8 cellular contexts compared by ENCODE assay signal in the genomic region with DNA sequence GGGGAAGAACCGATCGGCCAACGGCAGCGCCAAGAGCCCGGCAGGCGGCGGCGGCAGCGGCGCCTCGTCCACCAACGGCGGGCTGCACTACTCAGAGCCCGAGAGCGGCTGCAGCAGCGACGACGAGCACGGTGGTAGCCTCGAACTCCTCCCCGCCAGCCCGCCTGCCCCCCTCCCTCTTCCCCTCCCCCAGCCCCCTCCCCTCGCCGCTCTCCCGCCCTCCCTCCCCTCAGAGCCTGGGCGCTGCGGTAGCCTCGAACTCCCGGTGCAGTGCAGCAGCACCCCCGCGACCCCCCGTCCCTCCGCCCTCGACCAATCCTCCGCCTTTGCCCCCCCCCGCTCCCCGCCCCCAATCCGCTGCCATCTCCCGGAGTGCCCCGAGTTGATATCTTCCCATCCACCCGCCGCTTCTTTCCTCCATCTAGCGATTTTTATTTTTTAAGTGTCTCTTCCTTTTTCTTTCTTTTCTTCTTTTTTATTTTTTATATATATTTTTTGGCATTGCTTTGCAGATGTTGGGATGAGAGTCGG. TPM values are rescaled to one million over a fixed set of nuclear protein-coding genes. Genes with fewer than 3 reads are reported as not detected.
DNase-seq lines count a peak whose midpoint lies in the region; ATAC-seq and TF ChIP-seq lines count a peak whose summit lies in the region.

No MANE protein-coding gene starts in this region.

- peaks cover 21% of the 10 kb centered on the region for H3K36me3 Mint-ChIP-seq in CD8-positive, alpha-beta T cell
- peaks cover 12% of the 10 kb centered on the region for H3K36me3 Mint-ChIP-seq in activated CD4-positive, alpha-beta memory T cell treated with anti-CD3 and anti-CD28 coated beads for 36 hours
- peaks cover 0 to 4% of the 10 kb centered on the region in 2 donors for H3K36me3 Mint-ChIP-seq in naive B cell

- DNase-seq in CD8-positive, alpha-beta T cell = peak in 4 of 7 experiments; percentile 42 to 72 (median 54)
- DNase-seq in NCI-H1092 (lab: John Stamatoyannopoulos, UW) = peak; percentile 78
- peak; percentile 68 for DNase-seq in activated CD4-positive, alpha-beta memory T cell treated with anti-CD3 and anti-CD28 coated beads for 36 hours
- peak; percentile 37 for DNase-seq in esophagus squamous epithelium (lab: John Stamatoyannopoulos, UW)
- no peak for DNase-seq in naive B cell
- peak; percentile 54 to 64 for DNase-seq in thyroid gland

- H3K4me3 ChIP-seq in CD8-positive, alpha-beta T cell (ENCODE audit: low read depth, low read length) = peak overlapping the region; percentile 88
- H3K4me3 ChIP-seq in esophagus squamous epithelium (peak overlapping the region; percentile 94 to 97 (median 96)), thyroid gland (replicated peaks in 1 of 3) (peak overlapping the region in 2 of 3 donors; percentile 97 to 98)

- ATAC-seq in CD8-positive, alpha-beta T cell = peak; percentile 24
- ATAC-seq in GM19351 (IDR thresholded peaks at IDR 0.05; ENCODE audit: unreplicated experiment) (peak; percentile 11), naive B cell (ENCODE audit: low read depth in 2 of 2) (peak; percentile 24 to 28), GM19463 (IDR thresholded peaks at IDR 0.05; ENCODE audit: unreplicated experiment) (no peak)

- CTCF ChIA-PET in CD8-positive, alpha-beta T cell (lab: Charles Lee) = no interaction called here
- CTCF ChIA-PET in activated CD4-positive, alpha-beta memory T cell treated with anti-CD3 and anti-CD28 coated beads for 36 hours (lab: Charles Lee) = interaction anchor here (1.2 to 1.8 kb wide), 2 partner anchors 22 to 255 kb away, joined by 3 to 4 read pairs; no protein-coding TSS in a partner anchor

- H3K27me3 ChIP-seq in CD8-positive, alpha-beta T cell (ENCODE audit: insufficient read depth, low read length) = no peaks in the 10 kb centered on the region
- no peaks in the 10 kb centered on the region for H3K27me3 ChIP-seq in esophagus squamous epithelium
- no peaks in the 10 kb centered on the region for H3K27me3 ChIP-seq in thyroid gland

- WGBS in esophagus squamous epithelium, 2 donors = 0% methylated on average over 4 to 10 of the region's 44 CpGs
- 0 to 1% methylated on average over 23 to 29 of the region's 44 CpGs for WGBS in thyroid gland, 2 donors

- H3K27ac ChIP-seq in CD8-positive, alpha-beta T cell (ENCODE audit: low read depth, low read length) = peak overlapping the region; percentile 80
- peak overlapping the region; percentile 92 to 100 (median 100) for H3K27ac ChIP-seq in esophagus squamous epithelium
- peak overlapping the region; percentile 98 to 99 (median 99) for H3K27ac ChIP-seq in thyroid gland

- H3K4me1 ChIP-seq in CD8-positive, alpha-beta T cell (ENCODE audit: insufficient read depth, low read length) = peaks cover 20% of the 10 kb centered on the region
- H3K4me1 ChIP-seq in esophagus squamous epithelium (peaks cover 10 to 44% (median 16%) of the 10 kb centered on the region in 3 donors), thyroid gland (peaks cover 16 to 19% of the 10 kb centered on the region in 2 donors)

- no peaks in the 10 kb centered on the region for H3K36me3 ChIP-seq in CD8-positive, alpha-beta T cell (ENCODE audit: insufficient read depth, low read length)
- H3K36me3 ChIP-seq in esophagus squamous epithelium (peaks cover 0 to 23% (median 2%) of the 10 kb centered on the region in 3 donors), thyroid gland (no peaks in the 10 kb centered on the region)

- intact Hi-C loops in CD8-positive, alpha-beta T cell (cut with DNase I, micrococcal nuclease) = loop anchor here (1.0 to 10.0 kb wide), 14 partner anchors 30 to 1755 kb away; a partner anchor contains a TSS
- intact Hi-C loops in activated CD4-positive, alpha-beta memory T cell treated with anti-CD3 and anti-CD28 coated beads for 36 hours (cut with micrococcal nuclease) = loop anchor here (1.0 to 10.0 kb wide), 12 partner anchors 22 to 925 kb away; a partner anchor contains a TSS
- intact Hi-C loops in esophagus squamous epithelium (cut with DNase I) = no loop called here
- intact Hi-C loops in thyroid gland (cut with DNase I) = loop anchor here (5.0 kb wide), 1 partner anchor 123 kb away; no protein-coding TSS in a partner anchor

- no peak for TF ChIP-seq CTCF in CD8-positive, alpha-beta T cell (IDR thresholded peaks at IDR 0.05)
- TF ChIP-seq CTCF in esophagus squamous epithelium (IDR thresholded peaks at IDR 0.05) = peak in 1 of 6 experiments; percentile 3
- no peak for TF ChIP-seq CTCF in thyroid gland (IDR thresholded peaks at IDR 0.05)

- no peaks in the 10 kb centered on the region for H3K27me3 Mint-ChIP-seq in CD8-positive, alpha-beta T cell (ENCODE audit: low read depth)
- no peaks in the 10 kb centered on the region for H3K27me3 Mint-ChIP-seq in activated CD4-positive, alpha-beta memory T cell treated with anti-CD3 and anti-CD28 coated beads for 36 hours
- no peaks in the 10 kb centered on the region for H3K27me3 Mint-ChIP-seq in naive B cell

- POLR2A ChIA-PET in CD8-positive, alpha-beta T cell (lab: Charles Lee) = no interaction called here
- POLR2A ChIA-PET in activated CD4-positive, alpha-beta memory T cell treated with anti-CD3 and anti-CD28 coated beads for 36 hours (lab: Charles Lee) = interaction anchor here (0.6 to 1.0 kb wide), 2 partner anchors 21 to 22 kb away, joined by 3 to 6 read pairs; no protein-coding TSS in a partner anchor

- peak overlapping the region; percentile 89 for H3K27ac Mint-ChIP-seq in CD8-positive, alpha-beta T cell
- H3K27ac Mint-ChIP-seq in activated CD4-positive, alpha-beta memory T cell treated with anti-CD3 and anti-CD28 coated beads for 36 hours = peak overlapping the region; percentile 86
- H3K27ac Mint-ChIP-seq in naive B cell = peak overlapping the region; percentile 83 to 96 (median 91)

- no peaks in the 10 kb centered on the region for H3K9me3 ChIP-seq in CD8-positive, alpha-beta T cell (ENCODE audit: low read length)
- H3K9me3 ChIP-seq in esophagus squamous epithelium (no peaks in the 10 kb centered on the region), thyroid gland (no peaks in the 10 kb centered on the region)

- no peak for TF ChIP-seq POLR2A in esophagus squamous epithelium (IDR thresholded peaks at IDR 0.05)
- no peak for TF ChIP-seq POLR2A in thyroid gland (IDR thresholded peaks at IDR 0.05)

- no peaks in the 10 kb centered on the region for H3K9me3 Mint-ChIP-seq in CD8-positive, alpha-beta T cell
- no peaks in the 10 kb centered on the region for H3K9me3 Mint-ChIP-seq in activated CD4-positive, alpha-beta memory T cell treated with anti-CD3 and anti-CD28 coated beads for 36 hours
- no peaks in the 10 kb centered on the region for H3K9me3 Mint-ChIP-seq in naive B cell

- peak overlapping the region; percentile 95 for H3K4me3 Mint-ChIP-seq in CD8-positive, alpha-beta T cell
- peak overlapping the region; percentile 83 for H3K4me3 Mint-ChIP-seq in activated CD4-positive, alpha-beta memory T cell treated with anti-CD3 and anti-CD28 coated beads for 36 hours
- H3K4me3 Mint-ChIP-seq in naive B cell = peak overlapping the region; percentile 90 to 99 (median 92)

- H3K4me1 Mint-ChIP-seq in CD8-positive, alpha-beta T cell (ENCODE audit: low read depth) = peaks cover 23% of the 10 kb centered on the region
- peaks cover 20% of the 10 kb centered on the region for H3K4me1 Mint-ChIP-seq in activated CD4-positive, alpha-beta memory T cell treated with anti-CD3 and anti-CD28 coated beads for 36 hours (ENCODE audit: low read depth)
- H3K4me1 Mint-ChIP-seq in naive B cell = peaks cover 17 to 27% (median 23%) of the 10 kb centered on the region in 3 donors

RNA-seq across cellular contexts. Expression of a gene that starts 0.5 kb away (rescaled TPM):
- total RNA-seq in CD8-positive, alpha-beta T cell = 10 to 100 TPM; 54.6 to 61.1 TPM
- 10 to 100 TPM; 30.2 to 32.7 TPM for total RNA-seq in activated CD4-positive, alpha-beta memory T cell treated with anti-CD3 and anti-CD28 coated beads for 36 hours
- total RNA-seq in esophagus squamous epithelium (10 to 100 TPM; 10.8 to 37.8 (median 18.9) TPM), thyroid gland (100 to 1,000 TPM in 2 of 4 donors, 10 to 100 TPM in 2; 78.1 to 110 (median 102) TPM)
- 10 to 100 TPM; 16.6 to 43.1 (median 29.5) TPM for polyA plus RNA-seq in naive B cell (ENCODE audit: low read depth in 6 of 6)
